In the genomic region with DNA sequence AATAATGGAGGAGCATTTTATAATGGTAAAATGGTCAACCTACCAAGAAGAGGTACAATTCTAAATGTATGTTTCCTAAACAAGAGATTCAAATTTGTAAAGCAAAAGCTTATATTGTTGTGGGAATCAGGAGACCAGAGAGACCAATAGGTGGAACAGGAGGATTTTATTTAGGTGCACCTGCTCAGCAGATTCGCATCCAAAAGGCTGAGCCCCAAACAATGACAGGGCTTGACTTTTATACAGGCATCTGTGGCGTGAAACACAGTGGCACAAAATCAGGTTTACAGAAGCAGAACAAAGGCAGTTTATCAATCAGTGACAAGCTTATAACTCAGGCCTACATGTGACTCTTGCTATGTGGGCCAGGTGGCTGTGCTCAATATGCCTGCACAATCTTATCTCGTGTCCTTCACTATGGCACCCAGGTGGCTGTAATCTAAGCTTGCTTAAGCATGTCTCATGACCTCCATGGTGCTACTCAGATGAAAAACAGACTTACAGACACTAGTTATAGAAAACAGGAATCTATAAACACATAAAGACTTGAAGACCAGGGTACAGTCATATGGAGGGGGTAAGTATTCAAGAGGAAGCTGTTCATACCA, we compare ENCODE assay signal across 15 cellular contexts.
A peak's percentile ranks its signal among the peaks of the same experiment; 100 is the strongest.
DNase-seq lines count a peak whose midpoint lies in the region; ATAC-seq and TF ChIP-seq lines count a peak whose summit lies in the region.
"Had no signal": no experiment of that assay in that cellular context is flagged by ENCODE, and none has a peak within 500 bp of the region (broad histone marks: within the 10 kb centered on the region; RNA-seq: fewer than 3 reads in every experiment).

No MANE protein-coding gene starts in this region.

- H2BK5ac ChIP-seq in trophoblast cell (ENCODE audit: low read depth, low read length, poor library complexity): no peak overlapping the region

- no peak for ATAC-seq in heart right ventricle
- ATAC-seq: CD8-positive, alpha-beta T cell; HCT116; HepG2 had no signal

- no peak overlapping the region for H4K12ac ChIP-seq in trophoblast cell (ENCODE audit: low read depth, low read length)

- H3K4me2 ChIP-seq in trophoblast cell (ENCODE audit: low read length): no peak overlapping the region
- H3K4me2 ChIP-seq: BLaER1 treated with 17β-estradiol and CSF1 and Interleukin-3, amounts not matched to agents 10 nM and 100 nM had no signal

- H3K18ac ChIP-seq in trophoblast cell (ENCODE audit: low read length): no peak overlapping the region

- CTCF ChIA-PET in HEK293 (lab: Yijun Ruan, JAX): no interaction called here

- H3K9ac ChIP-seq in trophoblast cell (ENCODE audit: low read length): no peak overlapping the region
- H3K9ac ChIP-seq: BLaER1 treated with 17β-estradiol and CSF1 and Interleukin-3, amounts not matched to agents 10 nM and 100 nM had no signal

- POLR2A ChIA-PET in HEK293 (lab: Yijun Ruan, JAX): no interaction called here

- peak; percentile 1 for DNase-seq in KBM-7
- DNase-seq in SK-N-DZ (ENCODE audit: low spot score): peak; percentile 92
- DNase-seq in trophoblast cell: no peak
- no peak for DNase-seq in heart right ventricle
- DNase-seq in activated T-cell treated with anti-CD3 and anti-CD28 coated beads for 4 hours: no peak
- DNase-seq: Calu3; CD8-positive, alpha-beta T cell; DMS79 treated with DMSO at 0.1 percent for 48 hours; GF-D8; GOT3; H7 had no signal

- no peak overlapping the region for H2BK12ac ChIP-seq in trophoblast cell (ENCODE audit: low read length)

- H3K4me3 ChIP-seq in HEK293 (ENCODE audit: low read depth, low read length): no peak overlapping the region
- peak overlapping the region; percentile 44 for H3K4me3 ChIP-seq in trophoblast cell (ENCODE audit: low read depth, low read length)
- no peak overlapping the region for H3K4me3 ChIP-seq in heart right ventricle
- H3K4me3 ChIP-seq: BLaER1 treated with 17β-estradiol and CSF1 and Interleukin-3, amounts not matched to agents 10 nM and 100 nM had no signal

- H3K27ac ChIP-seq in HEK293 (ENCODE audit: extremely low read depth, low read depth, low read length): no peak overlapping the region
- H3K27ac ChIP-seq in trophoblast cell (ENCODE audit: low read depth, low read length): no peak overlapping the region
- H3K27ac ChIP-seq in heart right ventricle: no peak overlapping the region
- H3K27ac ChIP-seq: BLaER1 treated with 17β-estradiol and CSF1 and Interleukin-3, amounts not matched to agents 10 nM and 100 nM had no signal

- intact Hi-C loops in heart right ventricle (cut with DNase I): loop anchor here in 1 of 10 donors (10.0 kb wide), 1 partner anchor 56 kb away; no protein-coding TSS in a partner anchor

- H3K27me3 ChIP-seq in trophoblast cell (ENCODE audit: insufficient read depth, low read length) (no peaks in the 10 kb centered on the region), heart right ventricle (no peaks in the 10 kb centered on the region)
- H3K27me3 ChIP-seq: BLaER1 treated with 17β-estradiol and CSF1 and Interleukin-3, amounts not matched to agents 10 nM and 100 nM had no signal

- H3K4me1 ChIP-seq in HEK293 (ENCODE audit: control insufficient read depth, insufficient read depth, low read length) (no peaks in the 10 kb centered on the region), trophoblast cell (ENCODE audit: control insufficient read depth in 1 of 2, insufficient read depth in 2 of 2, low read length in 2 of 2) (peaks cover 0 to 1% of the 10 kb centered on the region in 2 experiments), heart right ventricle (no peaks in the 10 kb centered on the region)
- H3K4me1 ChIP-seq: BLaER1 treated with 17β-estradiol and CSF1 and Interleukin-3, amounts not matched to agents 10 nM and 100 nM had no signal

- TF ChIP-seq CTCF in HEK293 (tag by site-specific recombination; IDR thresholded peaks at IDR 0.05): no peak
- no peak for TF ChIP-seq CTCF in heart right ventricle (IDR thresholded peaks at IDR 0.05)

- in situ Hi-C loops in KBM-7 (cut with MboI; ENCODE audit: low pct_unique_long_range_greater_than_20kb, low sequenced_read_pairs): no loop called here

- H4K8ac ChIP-seq in trophoblast cell (ENCODE audit: low read depth, low read length): no peak overlapping the region

- H3K14ac ChIP-seq in trophoblast cell (ENCODE audit: low read length): no peak overlapping the region

- H2AFZ ChIP-seq in trophoblast cell (ENCODE audit: insufficient read depth, low read length, poor library complexity): no peak overlapping the region

- no peaks in the 10 kb centered on the region for H3K79me1 ChIP-seq in trophoblast cell (ENCODE audit: low read length)

- no peaks in the 10 kb centered on the region for H3K79me2 ChIP-seq in trophoblast cell (ENCODE audit: control insufficient read depth, insufficient read depth, low read length, poor library complexity)

- WGBS in trophoblast cell (ENCODE audit: extremely low coverage, insufficient coverage, insufficient read length): no CpG with 5 or more reads among the region's 3 CpGs
- WGBS in heart right ventricle, 2 donors: 75 to 84% methylated on average over 3 of the region's 3 CpGs

- no peak overlapping the region for H3K4ac ChIP-seq in trophoblast cell (ENCODE audit: low read depth, low read length)

- H2BK120ac ChIP-seq in trophoblast cell (ENCODE audit: insufficient read depth, low read length, poor library complexity): no peak overlapping the region

- H3K23ac ChIP-seq in trophoblast cell (ENCODE audit: low read length): no peak overlapping the region

- H3K36me3 ChIP-seq in HEK293 (ENCODE audit: control insufficient read depth in 2 of 2, insufficient read depth in 1 of 2, low read length in 2 of 2) (no peaks in the 10 kb centered on the region), trophoblast cell (ENCODE audit: control insufficient read depth in 1 of 2, insufficient read depth in 2 of 2, low read length in 2 of 2) (no peaks in the 10 kb centered on the region), heart right ventricle (no peaks in the 10 kb centered on the region)
- H3K36me3 ChIP-seq: BLaER1 treated with 17β-estradiol and CSF1 and Interleukin-3, amounts not matched to agents 10 nM and 100 nM had no signal

- H2AK5ac ChIP-seq in trophoblast cell (ENCODE audit: low read length): no peak overlapping the region

- H4K91ac ChIP-seq in trophoblast cell (ENCODE audit: low read depth, low read length): no peak overlapping the region

- no peaks in the 10 kb centered on the region for H3K9me3 ChIP-seq in HEK293 (ENCODE audit: control insufficient read depth, insufficient read depth, low read depth, low read length)
- H3K9me3 ChIP-seq in trophoblast cell (ENCODE audit: insufficient read depth, low read depth, low read length): peaks cover 2% of the 10 kb centered on the region
- peaks cover 0 to 50% (median 18%) of the 10 kb centered on the region in 11 donors for H3K9me3 ChIP-seq in heart right ventricle

TF ChIP-seq in HEK293, 187 proteins besides CTCF, POLR2A, EP300 and RAD21:
- TF ChIP-seq TRIM28 (IDR thresholded peaks at IDR 0.05; ENCODE audit: borderline replicate concordance, low read length) (peak; percentile 87; the same call in 1 of the 2 replicates), ZNF391 (tag by site-specific recombination; IDR thresholded peaks at IDR 0.05; ENCODE audit: borderline replicate concordance, low read depth) (no peak), ZNF426 (tag by site-specific recombination; IDR thresholded peaks at IDR 0.05) (no peak), SETDB1 (IDR thresholded peaks at IDR 0.05; ENCODE audit: insufficient read length, low read length) (peak; percentile 70), ZNF121 (tag by site-specific recombination; IDR thresholded peaks at IDR 0.05) (no peak)

Comparison
In these comparisons a context has a peak if more than half of its experiments do, and no peak if none do; other contexts are left out.
1. DNase-seq: peak in KBM-7 (single experiment) and SK-N-DZ (single experiment); none in trophoblast cell (0 of 2), heart right ventricle (0 of 2) and activated T-cell treated with anti-CD3 and anti-CD28 coated beads for 4 hours (single experiment).